Comparison of ENCODE assay signal across 7 cellular contexts in genomic region chr2:232255033-232255432, GRCh38.
"Had no signal": no experiment of that assay in that cellular context is flagged by ENCODE, and none has a peak within 500 bp of the region (broad histone marks: within the 10 kb centered on the region; RNA-seq: fewer than 3 reads in every experiment).

No MANE protein-coding gene starts in this region.

- H3K4me3 Mint-ChIP-seq: HFFc6 had no signal

- H3K4me1 ChIP-seq: HAP-1 had no signal

- ATAC-seq: HCT116 had no signal

- H3K27ac Mint-ChIP-seq: HFFc6 had no signal

- H3K9me3 ChIP-seq: HAP-1 had no signal

- H3K27ac ChIP-seq: GM23248 had no signal

- H3K36me3 ChIP-seq: HAP-1 had no signal

- H3K4me3 ChIP-seq: GM23248, HAP-1 had no signal

- DNase-seq: GM23248, GOT3, H7, HFFc6, IMR-90 had no signal

- H3K9me3 Mint-ChIP-seq: HFFc6 had no signal
